Comparison of ENCODE assay signal across 8 cellular contexts in genomic region chr12:68686595-68687521, GRCh38. TPM values are rescaled to one million over a fixed set of nuclear protein-coding genes. Genes with fewer than 3 reads are reported as not detected.
DNase-seq lines count a peak whose midpoint lies in the region; ATAC-seq and TF ChIP-seq lines count a peak whose summit lies in the region.

Gene NUP107 (plus strand): TSS chr12:68686978. CDS start chr12:68687066, 88 bp downstream.

- CTCF ChIA-PET in A673 (lab: Charles Lee), result no interaction called here

- peak within 1 kb of the TSS; percentile 93 to 97 (median 93) for H3K9ac ChIP-seq in skeletal muscle tissue (ENCODE audit: low read depth in 1 of 3, low read length in 3 of 3)

- TF ChIP-seq POLR2A in breast epithelium (IDR thresholded peaks at IDR 0.05), result peak; percentile 54

- DNase-seq in A673 (ENCODE audit: low spot score) (peak; percentile 98), NCI-H2196 (lab: John Stamatoyannopoulos, UW; ENCODE audit: unreplicated experiment) (peak; percentile 99), breast epithelium (ENCODE audit: low spot score in 2 of 2) (peak; percentile 99 to 100)

- peak within 1 kb of the TSS; percentile 66 for H3K27ac ChIP-seq in A673 (ENCODE audit: low read depth, low read length, poor library complexity, severe bottlenecking)
- H3K27ac ChIP-seq in VCaP, result peak within 1 kb of the TSS; percentile 89
- H3K27ac ChIP-seq in breast epithelium, result peak within 1 kb of the TSS; percentile 90 to 91
- H3K27ac ChIP-seq in skeletal muscle tissue (ENCODE audit: low read depth, low read length), result peak within 1 kb of the TSS; percentile 78

- POLR2A ChIA-PET in A673 (lab: Charles Lee; ENCODE audit: low non-redundant PET), result no interaction called here

- no peak for TF ChIP-seq CTCF in A673 (conservative IDR thresholded peaks at IDR 0.05; ENCODE audit: low read depth, low read length)
- TF ChIP-seq CTCF in VCaP (conservative IDR thresholded peaks at IDR 0.05), result no peak
- peak; percentile 31 to 68 (median 40) for TF ChIP-seq CTCF in breast epithelium (IDR thresholded peaks at IDR 0.05)

- ATAC-seq in GM18868 (IDR thresholded peaks at IDR 0.05; ENCODE audit: unreplicated experiment), result peak; percentile 97
- peak; percentile 94 for ATAC-seq in HG03108 (IDR thresholded peaks at IDR 0.05; ENCODE audit: unreplicated experiment)

- H3K36me3 ChIP-seq in A673 (ENCODE audit: insufficient read depth, low read length, poor library complexity, severe bottlenecking) (peaks cover 20% of the 10 kb centered on the region), breast epithelium (no peaks in the 10 kb centered on the region), skeletal muscle tissue (ENCODE audit: control insufficient read depth in 3 of 3, insufficient read depth in 3 of 3, low read length in 3 of 3) (peaks cover under 1 to 15% (median 15%) of the 10 kb centered on the region in 3 donors)

- no TSS peak for BruUV-seq in A673 (replicated peaks; lab: Mats Ljungman, UMichigan)

- H3K9me3 ChIP-seq in A673 (ENCODE audit: low read depth, low read length, poor library complexity, severe bottlenecking), result no peaks in the 10 kb centered on the region
- H3K9me3 ChIP-seq in breast epithelium, result no peaks in the 10 kb centered on the region
- no peaks in the 10 kb centered on the region for H3K9me3 ChIP-seq in iPS-18c (ENCODE audit: control insufficient read depth, insufficient read depth, low read length)
- H3K9me3 ChIP-seq in skeletal muscle tissue (ENCODE audit: control insufficient read depth in 3 of 3, low read length in 3 of 3), result no peaks in the 10 kb centered on the region

- no peaks in the 10 kb centered on the region for H3K27me3 ChIP-seq in A673 (replicated peaks; ENCODE audit: insufficient read depth, low read depth, low read length, poor library complexity)
- no peaks in the 10 kb centered on the region for H3K27me3 ChIP-seq in breast epithelium
- no peaks in the 10 kb centered on the region for H3K27me3 ChIP-seq in skeletal muscle tissue (ENCODE audit: control insufficient read depth in 3 of 3, insufficient read depth in 3 of 3, low read length in 3 of 3)

- intact Hi-C loops in A673 (cut with micrococcal nuclease; ENCODE audit: unreplicated experiment) (loop anchor here (2.0 kb wide), 1 partner anchor 328 kb away; no protein-coding TSS in a partner anchor), breast epithelium (cut with DNase I; ENCODE audit: low total_unique reads) (loop anchor here (5.0 kb wide), 1 partner anchor 325 kb away; no protein-coding TSS in a partner anchor)

- H3K4me3 ChIP-seq in A673 (ENCODE audit: low read depth, low read length, poor library complexity, severe bottlenecking) (peak within 1 kb of the TSS; percentile 74), breast epithelium (peak within 1 kb of the TSS; percentile 77 to 91 (median 85)), iPS-18c (ENCODE audit: insufficient read depth, low read depth, low read length) (peak within 1 kb of the TSS; percentile 88), skeletal muscle tissue (ENCODE audit: low read length in 3 of 3) (peak within 1 kb of the TSS; percentile 95 to 99 (median 98))

- H3K4me1 ChIP-seq in A673 (ENCODE audit: insufficient read depth, low read length, poor library complexity, severe bottlenecking), result peaks cover 14% of the 10 kb centered on the region
- H3K4me1 ChIP-seq in breast epithelium, result no peaks in the 10 kb centered on the region
- peaks cover 12% of the 10 kb centered on the region in 3 donors for H3K4me1 ChIP-seq in skeletal muscle tissue (ENCODE audit: control insufficient read depth in 3 of 3, insufficient read depth in 3 of 3, low read length in 3 of 3)

RNA-seq across cellular contexts. Expression of gene NUP107, which starts in this region (rescaled TPM):
- total RNA-seq in A673 (2021) (127 and 128 TPM in 2 replicates), breast epithelium (10 to 100 TPM; 44.6 to 62.6 (median 58.7) TPM), skeletal muscle tissue (42.8 TPM)

Comparison
In these comparisons a context has a peak if more than half of its experiments do, and no peak if none do; other contexts are left out.
1. Peak in every context shown above with its lines: DNase-seq, ATAC-seq, H3K4me3 ChIP-seq and H3K27ac ChIP-seq.
2. CTCF ChIP-seq: peak in breast epithelium (3 of 3); none in A673 (single experiment) and VCaP (single experiment).